ENCODE assay signal across 13 cellular contexts in genomic region chr16:11190585-11191565, GRCh38.
DNase-seq lines count a peak whose midpoint lies in the region; ATAC-seq and TF ChIP-seq lines count a peak whose summit lies in the region.
"Had no signal": no experiment of that assay in that cellular context is flagged by ENCODE, and none has a peak within 500 bp of the region (broad histone marks: within the 10 kb centered on the region; RNA-seq: fewer than 3 reads in every experiment).

No MANE protein-coding gene starts in this region.

- WGBS in GM23248 (ENCODE audit: low coverage in 1 of 2, low lambda C conversion rate in 2 of 2, missing lambda C conversion rate in 2 of 2), 2 experiments: 63 to 65% methylated on average over 15 of the region's 15 CpGs

- H3K4me2 ChIP-seq in GM23248 (ENCODE audit: unreplicated experiment): no peak overlapping the region

- in situ Hi-C loops in GM23248 (cut with MboI): loop anchor here (5.0 kb wide), 1 partner anchor 51 kb away; no protein-coding TSS in a partner anchor

- H3K27ac ChIP-seq in GM23248 (no peak overlapping the region), RWPE2 (ENCODE audit: poor library complexity, severe bottlenecking) (no peak overlapping the region), foreskin keratinocyte (no peak overlapping the region)
- H3K27ac ChIP-seq: thyroid gland had no signal

- no peaks in the 10 kb centered on the region for H4K20me1 ChIP-seq in GM23248 (ENCODE audit: insufficient read depth)

- H3K4me1 ChIP-seq in GM23248 (ENCODE audit: insufficient read depth) (peaks cover 7% of the 10 kb centered on the region), RWPE2 (ENCODE audit: insufficient read depth, poor library complexity, severe bottlenecking) (no peaks in the 10 kb centered on the region), foreskin keratinocyte (peaks cover 11% of the 10 kb centered on the region)
- H3K4me1 ChIP-seq: thyroid gland had no signal

- no peak overlapping the region for H3K9ac ChIP-seq in GM23248

- no peaks in the 10 kb centered on the region for H3K9me2 ChIP-seq in GM23248 (ENCODE audit: insufficient read depth)

- no peaks in the 10 kb centered on the region for H3K36me3 ChIP-seq in GM23248 (ENCODE audit: low read depth)
- no peaks in the 10 kb centered on the region for H3K36me3 ChIP-seq in RWPE2 (ENCODE audit: low read depth)
- H3K36me3 ChIP-seq: thyroid gland had no signal

- H3K27me3 ChIP-seq in GM23248 (replicated peaks; ENCODE audit: insufficient read depth): no peaks in the 10 kb centered on the region
- H3K27me3 ChIP-seq in RWPE2 (ENCODE audit: insufficient read depth, poor library complexity, severe bottlenecking): no peaks in the 10 kb centered on the region
- no peaks in the 10 kb centered on the region for H3K27me3 ChIP-seq in foreskin keratinocyte
- H3K27me3 ChIP-seq: thyroid gland had no signal

- no peaks in the 10 kb centered on the region for H3F3A ChIP-seq in GM23248 (ENCODE audit: insufficient read depth)

- no peaks in the 10 kb centered on the region for H3K79me2 ChIP-seq in GM23248 (ENCODE audit: insufficient read depth)

- DNase-seq in NCI-H1092 treated with DMSO at 0.1 percent for 48 hours (lab: John Stamatoyannopoulos, UW) (peak; percentile 47), NCI-H1092 (lab: John Stamatoyannopoulos, UW) (no peak), GM23248 (peak; percentile 79), RWPE2 (ENCODE audit: low spot score) (peak; percentile 55), foreskin keratinocyte (no peak), NCI-H128 (lab: John Stamatoyannopoulos, UW; ENCODE audit: unreplicated experiment) (no peak), hippocampal formation (lab: John Stamatoyannopoulos, UW) (no peak), islet precursor cell (no peak)
- DNase-seq: 8988T; activated CD8-positive, alpha-beta memory T cell treated with anti-CD3 and anti-CD28 coated beads, Interleukin-2, amount 10 ng/mL, durations not matched to agents 7 days and 5 days; midbrain; NCI-H82; thyroid gland had no signal

- no peak for TF ChIP-seq CTCF in RWPE2 (IDR thresholded peaks at IDR 0.05; ENCODE audit: poor library complexity, severe bottlenecking)
- peak; percentile 48 for TF ChIP-seq CTCF in foreskin keratinocyte (conservative IDR thresholded peaks at IDR 0.05)

- H3K9me3 ChIP-seq in GM23248 (ENCODE audit: low read depth) (no peaks in the 10 kb centered on the region), RWPE2 (ENCODE audit: severe bottlenecking) (no peaks in the 10 kb centered on the region)
- H3K9me3 ChIP-seq: thyroid gland had no signal

- ATAC-seq in RWPE2 (ENCODE audit: low read depth) (peak; percentile 40; the same call in 1 of the 3 replicates), foreskin keratinocyte (peak; percentile 74)
- ATAC-seq: activated CD8-positive, alpha-beta memory T cell treated with anti-CD3 and anti-CD28 coated beads, Interleukin-2, amount 10 ng/mL, durations not matched to agents 7 days and 5 days had no signal

- H2AFZ ChIP-seq in GM23248: no peak overlapping the region

- H3K4me3 ChIP-seq in GM23248: no peak overlapping the region
- H3K4me3 ChIP-seq in RWPE2 (ENCODE audit: severe bottlenecking): no peak overlapping the region
- H3K4me3 ChIP-seq: thyroid gland had no signal

Comparison
In these comparisons a context has a peak if more than half of its experiments do, and no peak if none do; other contexts are left out.
1. DNase-seq: peak in NCI-H1092 treated with DMSO at 0.1 percent for 48 hours (single experiment), GM23248 (single experiment) and RWPE2 (single experiment); none in NCI-H1092 (single experiment), foreskin keratinocyte (0 of 2), NCI-H128 (single experiment), hippocampal formation (0 of 2) and islet precursor cell (single experiment).